ENCODE assay signal across 1 cellular context in genomic region chr12:132286912-132287311, GRCh38.
TF ChIP-seq lines count a peak whose summit lies in the region.

No MANE protein-coding gene starts in this region.

TF ChIP-seq in H1, 55 proteins besides CTCF, POLR2A, EP300 and RAD21:
- 0 out of 2 replicates have a peak, but pooled peaks have one; percentile 22 for TF ChIP-seq CEBPB (IDR thresholded peaks at IDR 0.05; ENCODE audit: low read depth, low read length)
- no peak for TF ChIP-seq HDAC6 (IDR thresholded peaks at IDR 0.05; ENCODE audit: low read depth, low read length)
